ENCODE assay signal across 29 cellular contexts in the genomic region with DNA sequence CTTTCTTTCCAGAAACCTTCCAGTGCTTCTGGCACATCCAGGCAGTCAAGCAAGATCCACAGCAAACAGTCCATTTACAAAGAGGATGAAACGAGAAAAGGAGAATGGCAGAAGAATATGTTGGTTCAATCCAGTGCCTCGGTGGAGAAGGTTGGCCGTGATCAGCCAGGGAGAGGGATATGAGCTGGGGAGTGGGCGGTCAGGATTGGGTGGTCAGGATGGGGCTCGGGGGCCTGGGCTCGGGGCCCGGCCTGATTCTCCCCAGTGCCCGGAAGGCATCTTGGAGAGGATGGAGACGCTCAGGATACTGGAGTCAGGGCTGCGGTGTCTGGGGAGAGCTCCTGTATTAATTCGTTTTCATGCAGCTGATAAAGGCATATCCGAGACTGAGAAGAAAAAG.
"Had no signal": no experiment of that assay in that cellular context is flagged by ENCODE, and none has a peak within 500 bp of the region (broad histone marks: within the 10 kb centered on the region; RNA-seq: fewer than 3 reads in every experiment).

No MANE protein-coding gene starts in this region.

- DNase-seq: activated CD4-positive, alpha-beta T cell treated with anti-CD3 and anti-CD28 coated beads, Interleukin-2, amount 50 U/mL, for 1 hour; activated CD4-positive, CD25-positive, alpha-beta regulatory T cell treated with anti-CD3 and anti-CD28 coated beads, Interleukin-2, amount 50 U/mL, for 72 hours; activated CD8-positive, alpha-beta T cell treated with anti-CD3 and anti-CD28 coated beads, Interleukin-2, amount 10 ng/mL, durations not matched to agents 7 days and 5 days; activated gamma-delta T cell; activated naive CD4-positive, alpha-beta T cell treated with anti-CD3 and anti-CD28 coated beads, Interleukin-2, amount 10 ng/mL, durations not matched to agents 7 days and 5 days; activated naive CD8-positive, alpha-beta T cell treated with anti-CD3 and anti-CD28 coated beads, Interleukin-2, amount 10 ng/mL, durations not matched to agents 7 days and 5 days; activated T-cell treated with anti-CD3 and anti-CD28 coated beads, Interleukin-2, amount 50 U/mL, for 24 hours; brain microvascular endothelial cell; dorsolateral prefrontal cortex; effector memory CD4-positive, alpha-beta T cell; gastrocnemius medialis; glutamatergic neuron; kidney; left colon; mesenchymal stem cell; posterior cingulate gyrus; right lobe of liver; stimulated activated CD4-positive, alpha-beta T cell treated with anti-CD3 and anti-CD28 coated beads, Interleukin-1b, Interleukin-23, amount 100 ng/mL, for 48 hours; stimulated activated CD4-positive, alpha-beta T cell treated with anti-CD3 and anti-CD28 coated beads, Interleukin-4, amount 100 ng/mL, for 4 hours; stimulated activated CD8-positive, alpha-beta memory T cell treated with anti-CD3 and anti-CD28 coated beads, Interleukin-4, amount 100 ng/mL, for 48 hours; T-helper 17 cell; T1000 had no signal

- H3K27me3 ChIP-seq: ascending aorta, brain microvascular endothelial cell, dorsolateral prefrontal cortex, gastrocnemius medialis, hepatocyte, right lobe of liver, tibial nerve had no signal

- H3K4me3 ChIP-seq: ascending aorta, coronary artery, dorsolateral prefrontal cortex, gastrocnemius medialis, hepatocyte, right lobe of liver, skin epidermis, tibial nerve had no signal

- H3K36me3 ChIP-seq: ascending aorta, brain microvascular endothelial cell, gastrocnemius medialis, right lobe of liver, tibial nerve had no signal

- ATAC-seq: activated CD8-positive, alpha-beta T cell treated with anti-CD3 and anti-CD28 coated beads, Interleukin-2, amount 10 ng/mL, durations not matched to agents 7 days and 5 days; gastrocnemius medialis; left colon; natural killer cell treated with Interleukin-12 subunit alpha and Interleukin-12 subunit beta and Interleukin-15 and Interleukin-18, amount 100 ng/mL, for 72 hours; stimulated activated memory B cell treated with anti-CD40 and anti-IgM and Interleukin-4, amounts not matched to agents 10 μg/mL and 1 μg/mL and 100 μg/mL, for 72 hours; T-helper 17 cell had no signal

- H3K27ac ChIP-seq: ascending aorta, brain microvascular endothelial cell, coronary artery, dorsolateral prefrontal cortex, gastrocnemius medialis, hepatocyte, right lobe of liver, skin epidermis, tibial nerve had no signal

- H3K4me1 ChIP-seq: ascending aorta, gastrocnemius medialis, right lobe of liver, tibial nerve had no signal
